In genomic region chr18:61154866-61155265, GRCh38 we compare ENCODE assay signal across 21 cellular contexts.
"Had no signal": no experiment of that assay in that cellular context is flagged by ENCODE, and none has a peak within 500 bp of the region (broad histone marks: within the 10 kb centered on the region; RNA-seq: fewer than 3 reads in every experiment).

No MANE protein-coding gene starts in this region.

- H3K4me1 ChIP-seq: adrenal gland had no signal

- H3K27ac Mint-ChIP-seq: activated CD8-positive, alpha-beta T cell treated with anti-CD3 and anti-CD28 coated beads for 36 hours; activated naive CD8-positive, alpha-beta T cell treated with anti-CD3 and anti-CD28 coated beads, Interleukin-2, amount 10 ng/mL, durations not matched to agents 7 days and 5 days; activated T-cell treated with anti-CD3 and anti-CD28 coated beads, Interleukin-2, amount 50 U/mL, for 72 hours; activated T-helper 2 cell treated with anti-CD3 and anti-CD28 coated beads, Interferon-gamma antibody, Interleukin-2, Interleukin-4, amounts not matched to agents 10 μg/mL and 5 μg/mL and 100 μg/mL, durations not matched to agents 14 hours and 24 hours and 36 hours; T-cell had no signal

- FAIRE-seq: TTC549 had no signal

- H3K9me3 ChIP-seq: adrenal gland had no signal

- DNase-seq: activated CD4-positive, alpha-beta T cell treated with anti-CD3 and anti-CD28 coated beads for 4 hours; activated CD8-positive, alpha-beta memory T cell treated with anti-CD3 and anti-CD28 coated beads, Interleukin-2, amount 50 U/mL, for 4 hours; activated CD8-positive, alpha-beta T cell treated with anti-CD3 and anti-CD28 coated beads for 36 hours; activated gamma-delta T cell treated with Interleukin-2 at 50 U/mL for 16 hours; activated naive CD4-positive, alpha-beta T cell treated with anti-CD3 and anti-CD28 coated beads, Interleukin-2, amount 50 U/mL, for 16 hours; activated naive CD8-positive, alpha-beta T cell treated with anti-CD3 and anti-CD28 coated beads, Interleukin-2, amount 10 ng/mL, durations not matched to agents 7 days and 5 days; activated T-cell treated with anti-CD3 and anti-CD28 coated beads, Interleukin-2, amount 50 U/mL, for 72 hours; adrenal gland; anterior cingulate cortex; KBM-7; NCI-H1048; NCI-H2029; NCI-H345; NCI-H510A treated with DMSO at 0.1 percent for 48 hours; NCI-H748 treated with DMSO at 0.1 percent for 48 hours; T-cell; T-helper 2 cell; T1000 had no signal

- H3K36me3 ChIP-seq: adrenal gland had no signal

- H3K4me3 ChIP-seq: adrenal gland, SK-N-MC had no signal

- H3K27me3 ChIP-seq: adrenal gland had no signal

- H3K36me3 Mint-ChIP-seq: activated naive CD8-positive, alpha-beta T cell treated with anti-CD3 and anti-CD28 coated beads, Interleukin-2, amount 10 ng/mL, durations not matched to agents 7 days and 5 days; T-cell had no signal

- H3K27me3 Mint-ChIP-seq: activated CD8-positive, alpha-beta T cell treated with anti-CD3 and anti-CD28 coated beads for 36 hours; activated naive CD8-positive, alpha-beta T cell treated with anti-CD3 and anti-CD28 coated beads, Interleukin-2, amount 10 ng/mL, durations not matched to agents 7 days and 5 days; T-cell had no signal

- H3K9me3 Mint-ChIP-seq: activated CD8-positive, alpha-beta T cell treated with anti-CD3 and anti-CD28 coated beads for 36 hours; activated naive CD8-positive, alpha-beta T cell treated with anti-CD3 and anti-CD28 coated beads, Interleukin-2, amount 10 ng/mL, durations not matched to agents 7 days and 5 days; activated T-helper 2 cell treated with anti-CD3 and anti-CD28 coated beads, Interferon-gamma antibody, Interleukin-2, Interleukin-4, amounts not matched to agents 10 μg/mL and 5 μg/mL and 100 μg/mL, durations not matched to agents 14 hours and 24 hours and 36 hours had no signal

- H3K27ac ChIP-seq: adrenal gland, SK-N-MC had no signal

- H3K4me1 Mint-ChIP-seq: activated naive CD8-positive, alpha-beta T cell treated with anti-CD3 and anti-CD28 coated beads, Interleukin-2, amount 10 ng/mL, durations not matched to agents 7 days and 5 days; T-cell had no signal

- H3K4me3 Mint-ChIP-seq: activated CD8-positive, alpha-beta T cell treated with anti-CD3 and anti-CD28 coated beads for 36 hours; activated naive CD8-positive, alpha-beta T cell treated with anti-CD3 and anti-CD28 coated beads, Interleukin-2, amount 10 ng/mL, durations not matched to agents 7 days and 5 days; activated T-cell treated with anti-CD3 and anti-CD28 coated beads, Interleukin-2, amount 50 U/mL, for 72 hours; T-cell had no signal
